ENCODE assay signal across 8 cellular contexts in genomic region chr5:399296-400281, GRCh38. TPM values are rescaled to one million over a fixed set of nuclear protein-coding genes. Genes with fewer than 3 reads are reported as not detected.
DNase-seq lines count a peak whose midpoint lies in the region; ATAC-seq lines count a peak whose summit lies in the region.

No MANE protein-coding gene starts in this region.

- no peak overlapping the region for H3K4ac ChIP-seq in mesendoderm (ENCODE audit: low read depth, low read length)

- no peak overlapping the region for H3K23ac ChIP-seq in mesendoderm (ENCODE audit: low read length)

- H3K27ac ChIP-seq in mesendoderm (ENCODE audit: low read depth, low read length): no peak overlapping the region

- H2BK15ac ChIP-seq in mesendoderm (replicated peaks; ENCODE audit: low read depth): no peak overlapping the region

- no peaks in the 10 kb centered on the region for H3K4me1 Mint-ChIP-seq in effector memory CD8-positive, alpha-beta T cell (ENCODE audit: low read depth in 2 of 2)

- H2AK5ac ChIP-seq in mesendoderm (ENCODE audit: low read length): no peak overlapping the region

- DNase-seq in activated naive CD4-positive, alpha-beta T cell treated with Interleukin-2 at 50 U/mL for 16 hours: peak; percentile 59
- no peak for DNase-seq in activated naive CD4-positive, alpha-beta T cell (lab: John Stamatoyannopoulos, UW)
- DNase-seq in NCI-H1417 treated with DMSO at 0.1 percent for 48 hours (lab: John Stamatoyannopoulos, UW): peak; percentile 80
- peak; percentile 87 for DNase-seq in T1000 (lab: John Stamatoyannopoulos, UW)
- no peak for DNase-seq in effector memory CD8-positive, alpha-beta T cell
- DNase-seq in mesendoderm: peak; percentile 88
- peak; percentile 57 to 63 for DNase-seq in stimulated activated CD8-positive, alpha-beta memory T cell treated with anti-CD3 and anti-CD28 coated beads, Interleukin-7, amount 100 ng/mL, for 48 hours (ENCODE audit: extremely low read depth in 1 of 2, low read depth in 1 of 2)

- peak overlapping the region; percentile 32 for H3K4me2 ChIP-seq in mesendoderm (ENCODE audit: low read length)

- H3K27ac Mint-ChIP-seq in effector memory CD8-positive, alpha-beta T cell: peak overlapping the region in 1 of 2 donors; percentile 25

- no peaks in the 10 kb centered on the region for H3K9me3 Mint-ChIP-seq in effector memory CD8-positive, alpha-beta T cell

- no CpG with 5 or more reads among the region's 45 CpGs for WGBS in mesendoderm (ENCODE audit: extremely low coverage, insufficient coverage, low lambda C conversion rate)

- H3K9ac ChIP-seq in mesendoderm (ENCODE audit: low read length): peak overlapping the region; percentile 29

- no peak overlapping the region for H3K18ac ChIP-seq in mesendoderm (ENCODE audit: low read length)

- no peak overlapping the region for H2BK120ac ChIP-seq in mesendoderm (ENCODE audit: low read depth, low read length)

- no peaks in the 10 kb centered on the region for H3K79me1 ChIP-seq in mesendoderm (ENCODE audit: low read length)

- no peaks in the 10 kb centered on the region for H3K27me3 ChIP-seq in mesendoderm (ENCODE audit: insufficient read depth, low read length, poor library complexity)

- H3K56ac ChIP-seq in mesendoderm (ENCODE audit: low read length): peak overlapping the region; percentile 5

- no peak overlapping the region for H3K4me3 ChIP-seq in mesendoderm (ENCODE audit: low read length)

- H3K79me2 ChIP-seq in mesendoderm (ENCODE audit: control insufficient read depth, insufficient read depth, low read length): no peaks in the 10 kb centered on the region

- peak; percentile 67 for ATAC-seq in HG02852 (IDR thresholded peaks at IDR 0.05; ENCODE audit: unreplicated experiment)
- peak; percentile 45 for ATAC-seq in effector memory CD8-positive, alpha-beta T cell (replicated peaks)

- H3K27me3 Mint-ChIP-seq in effector memory CD8-positive, alpha-beta T cell: peaks cover 42 to 53% of the 10 kb centered on the region in 2 donors

- no peaks in the 10 kb centered on the region for H3K4me1 ChIP-seq in mesendoderm (ENCODE audit: control insufficient read depth, low read depth, low read length)

- no peak overlapping the region for H2BK5ac ChIP-seq in mesendoderm (ENCODE audit: low read length)

- no peak overlapping the region for H4K8ac ChIP-seq in mesendoderm (ENCODE audit: low read depth, low read length)

- no peaks in the 10 kb centered on the region for H3K36me3 Mint-ChIP-seq in effector memory CD8-positive, alpha-beta T cell (ENCODE audit: insufficient read depth)

- H3K4me3 Mint-ChIP-seq in effector memory CD8-positive, alpha-beta T cell: no peak overlapping the region

- no peak overlapping the region for H4K5ac ChIP-seq in mesendoderm (ENCODE audit: low read length)

- H3K36me3 ChIP-seq in mesendoderm (ENCODE audit: control insufficient read depth, insufficient read depth, low read length): no peaks in the 10 kb centered on the region

RNA-seq across cellular contexts. Expression of gene EXOC3, which starts 43.4 kb away (rescaled TPM):
- polyA plus RNA-seq in mesendoderm (2013, experiment 1 of 2): 16.9 TPM
- polyA plus RNA-seq in mesendoderm (2013, experiment 2 of 2): 16.9 TPM

Comparison
In these comparisons a context has a peak if more than half of its experiments do, and no peak if none do; other contexts are left out.
1. DNase-seq: peak in activated naive CD4-positive, alpha-beta T cell treated with Interleukin-2 at 50 U/mL for 16 hours (single experiment), NCI-H1417 treated with DMSO at 0.1 percent for 48 hours (single experiment), T1000 (single experiment), mesendoderm (single experiment) and stimulated activated CD8-positive, alpha-beta memory T cell treated with anti-CD3 and anti-CD28 coated beads, Interleukin-7, amount 100 ng/mL, for 48 hours (2 of 2); none in activated naive CD4-positive, alpha-beta T cell (0 of 4) and effector memory CD8-positive, alpha-beta T cell (0 of 3).